Comparison of ENCODE assay signal across 8 cellular contexts in the genomic region with DNA sequence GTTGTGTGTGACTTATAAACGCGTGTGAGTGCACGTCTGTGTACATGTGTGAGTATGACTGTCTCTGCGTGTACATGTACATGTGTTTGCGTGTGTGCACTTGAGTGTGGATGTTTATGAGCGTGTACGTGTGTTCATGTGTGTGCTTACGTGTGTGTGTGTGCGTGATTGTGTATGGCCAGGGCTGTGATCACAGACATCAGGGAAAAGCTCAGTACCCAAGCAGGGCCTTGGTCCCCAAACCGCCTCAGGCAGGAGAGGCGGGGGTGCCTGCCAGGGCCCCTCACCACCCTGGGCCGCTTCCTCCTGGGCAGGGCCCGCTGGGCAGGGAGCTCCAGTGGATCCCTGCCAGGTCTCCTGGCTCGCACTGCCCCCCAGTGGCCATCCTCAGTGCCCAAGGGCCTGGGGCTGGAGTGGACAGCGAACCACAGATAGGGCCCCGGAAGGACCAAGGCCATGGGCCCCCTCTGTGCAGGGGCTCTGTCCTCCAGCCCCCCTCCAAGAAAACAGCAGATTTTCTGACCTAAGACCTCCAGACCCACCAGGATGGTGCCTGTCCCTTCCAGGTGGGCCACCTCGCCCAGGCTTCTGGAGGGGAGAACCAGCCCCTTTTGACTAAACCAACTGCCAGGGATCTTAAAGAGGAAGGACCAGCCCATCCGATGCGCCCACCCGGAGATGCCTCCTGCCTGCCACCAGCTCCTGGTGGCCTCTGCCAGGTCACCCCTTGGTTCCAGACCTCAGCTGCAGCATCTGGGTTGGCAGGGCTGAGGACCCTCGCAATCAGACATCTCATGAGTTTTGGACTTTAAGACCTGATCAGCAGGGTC.
DNase-seq lines count a peak whose midpoint lies in the region; ATAC-seq, FAIRE-seq and TF ChIP-seq lines count a peak whose summit lies in the region.

No MANE protein-coding gene starts in this region.

- FAIRE-seq in astrocyte (lab: Jason Lieb, UNC): no peak

- H3K4me3 ChIP-seq in astrocyte (ENCODE audit: insufficient read depth, low read depth, low read length): no peak overlapping the region

- peak; percentile 55 for TF ChIP-seq CTCF in astrocyte (IDR thresholded peaks at IDR 0.05; ENCODE audit: insufficient read depth, low read depth, low read length)

- H3K9me3 ChIP-seq in astrocyte (ENCODE audit: insufficient read depth, low read depth, low read length): no peaks in the 10 kb centered on the region

- no peaks in the 10 kb centered on the region for H3K4me1 ChIP-seq in astrocyte (ENCODE audit: insufficient read depth, low read length)

- H3K27me3 Mint-ChIP-seq in astrocyte (ENCODE audit: low read depth, unreplicated experiment): peaks cover 39% of the 10 kb centered on the region

- H3K36me3 ChIP-seq in astrocyte (ENCODE audit: insufficient read depth, low read length): no peaks in the 10 kb centered on the region

- H3K4me2 ChIP-seq in astrocyte (ENCODE audit: low read length): no peak overlapping the region

- H3K27ac ChIP-seq in astrocyte (ENCODE audit: low read depth, low read length): no peak overlapping the region

- peaks cover 6% of the 10 kb centered on the region for H3K4me1 Mint-ChIP-seq in astrocyte (ENCODE audit: low read depth, unreplicated experiment)

- no peaks in the 10 kb centered on the region for H3K79me2 ChIP-seq in astrocyte (ENCODE audit: insufficient read depth, low read length)

- H3K36me3 Mint-ChIP-seq in activated naive CD4-positive, alpha-beta T cell treated with anti-CD3 and anti-CD28 coated beads, Interleukin-2, amount 50 U/mL, for 72 hours: no peaks in the 10 kb centered on the region
- H3K36me3 Mint-ChIP-seq in astrocyte (ENCODE audit: low read depth, unreplicated experiment): no peaks in the 10 kb centered on the region

- no peak overlapping the region for H3K4me3 Mint-ChIP-seq in astrocyte (ENCODE audit: unreplicated experiment)

- H2AFZ ChIP-seq in astrocyte (ENCODE audit: low read depth, low read length): peak overlapping the region; percentile 1

- no peak overlapping the region for H3K27ac Mint-ChIP-seq in activated naive CD4-positive, alpha-beta T cell treated with anti-CD3 and anti-CD28 coated beads, Interleukin-2, amount 50 U/mL, for 72 hours
- H3K27ac Mint-ChIP-seq in astrocyte (ENCODE audit: unreplicated experiment): no peak overlapping the region

- ATAC-seq in activated naive CD4-positive, alpha-beta T cell treated with anti-CD3 and anti-CD28 coated beads, Interleukin-2, amount 50 U/mL, for 72 hours: peak; percentile 71 to 77
- ATAC-seq in GM19023 (IDR thresholded peaks at IDR 0.05; ENCODE audit: unreplicated experiment): no peak
- ATAC-seq in GM21526 (IDR thresholded peaks at IDR 0.05; ENCODE audit: low FRiP score, unreplicated experiment): no peak

- H3K9ac ChIP-seq in astrocyte (ENCODE audit: low read length): no peak overlapping the region

- no peaks in the 10 kb centered on the region for H4K20me1 ChIP-seq in astrocyte (ENCODE audit: insufficient read depth, low read length)

- peaks cover 18% of the 10 kb centered on the region for H3K27me3 ChIP-seq in astrocyte (ENCODE audit: insufficient read depth, low read length)

- peak; percentile 52 to 63 for DNase-seq in activated naive CD4-positive, alpha-beta T cell treated with anti-CD3 and anti-CD28 coated beads, Interleukin-2, amount 50 U/mL, for 72 hours (ENCODE audit: low spot score in 2 of 2)
- DNase-seq in activated naive CD4-positive, alpha-beta T cell treated with Interleukin-2 at 50 U/mL for 16 hours: no peak
- DNase-seq in NCI-H1694 treated with DMSO at 0.1 percent for 48 hours (lab: John Stamatoyannopoulos, UW): peak; percentile 16
- DNase-seq in astrocyte (ENCODE audit: low read depth): peak; percentile 16
- peak; percentile 31 for DNase-seq in iris pigment epithelial cell (ENCODE audit: low read depth)
- DNase-seq in stimulated activated CD4-positive, alpha-beta T cell treated with anti-CD3 and anti-CD28 coated beads, Interleukin-4, amount 100 ng/mL, for 48 hours (ENCODE audit: low read depth in 2 of 2): peak; percentile 2 to 21

- H3K9me3 Mint-ChIP-seq in activated naive CD4-positive, alpha-beta T cell treated with anti-CD3 and anti-CD28 coated beads, Interleukin-2, amount 50 U/mL, for 72 hours: no peaks in the 10 kb centered on the region
- H3K9me3 Mint-ChIP-seq in astrocyte (ENCODE audit: unreplicated experiment): peaks cover 2% of the 10 kb centered on the region

Comparison
In these comparisons a context has a peak if more than half of its experiments do, and no peak if none do; other contexts are left out.
1. ATAC-seq: peak in activated naive CD4-positive, alpha-beta T cell treated with anti-CD3 and anti-CD28 coated beads, Interleukin-2, amount 50 U/mL, for 72 hours (2 of 2); none in GM19023 (single experiment) and GM21526 (single experiment).